In the genomic region with DNA sequence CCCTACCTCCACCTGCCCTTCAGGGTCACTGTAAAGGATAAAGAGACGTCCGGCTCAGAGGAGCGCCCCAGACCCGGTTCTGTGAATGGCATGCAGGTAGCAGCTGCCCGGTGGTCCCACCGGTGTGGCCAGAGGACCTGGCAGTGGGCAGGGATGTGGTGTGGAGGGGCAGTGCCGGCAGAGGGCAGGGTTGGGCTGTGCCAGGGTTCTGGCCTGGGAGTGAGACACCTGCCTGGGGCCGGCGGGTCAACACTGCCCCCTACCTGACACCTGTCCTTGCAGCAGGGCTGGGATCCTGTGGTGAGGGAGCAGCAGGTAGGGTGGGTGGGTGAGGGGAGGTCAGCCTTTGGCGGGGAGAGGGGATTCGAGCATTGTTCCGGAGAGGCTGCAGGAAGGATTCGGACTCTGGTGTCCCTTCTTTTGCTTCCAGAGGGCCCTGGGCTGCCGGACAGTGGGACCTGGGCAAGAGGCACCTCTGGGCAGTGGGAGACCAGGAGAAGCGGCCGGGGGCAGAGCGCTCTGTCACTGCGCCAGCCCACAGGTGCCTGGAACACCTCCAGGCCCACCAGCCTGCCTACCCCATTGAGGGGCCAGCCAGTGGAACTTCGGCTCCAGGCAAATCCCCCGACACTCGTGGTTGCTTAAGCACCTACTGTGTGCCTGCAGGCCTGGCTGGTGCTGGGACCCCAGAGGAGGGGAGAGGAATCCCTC, we compare ENCODE assay signal across 8 cellular contexts. TPM values are rescaled to one million over a fixed set of nuclear protein-coding genes. Genes with fewer than 3 reads are reported as not detected.
DNase-seq lines count a peak whose midpoint lies in the region; ATAC-seq, FAIRE-seq and TF ChIP-seq lines count a peak whose summit lies in the region.

No MANE protein-coding gene starts in this region.

- TF ChIP-seq POLR2A in H54 (IDR thresholded peaks at IDR 0.05; ENCODE audit: low read depth, low read length), result no peak
- no peak for TF ChIP-seq POLR2A in heart left ventricle (IDR thresholded peaks at IDR 0.05)

- ATAC-seq in heart left ventricle (peak; percentile 40 to 73 (median 49)), psoas muscle (peak; percentile 50 to 61 (median 55)), GM21723 (IDR thresholded peaks at IDR 0.05; ENCODE audit: unreplicated experiment) (no peak)

- peak; percentile 96 for DNase-seq in DMS53 (lab: John Stamatoyannopoulos, UW)
- DNase-seq in H54 (ENCODE audit: insufficient read length, low spot score), result peak; percentile 71
- DNase-seq in NCI-H345 treated with DMSO at 0.1 percent for 48 hours (lab: John Stamatoyannopoulos, UW; ENCODE audit: unreplicated experiment), result peak; percentile 12
- peak; percentile 78 for DNase-seq in activated effector memory CD4-positive, alpha-beta T cell treated with anti-CD3 and anti-CD28 coated beads, Interleukin-2, amount 50 U/mL, for 16 hours
- DNase-seq in heart left ventricle, result peak; percentile 43 to 81 (median 66)
- DNase-seq in psoas muscle, result peak; percentile 50 to 70
- no peak for DNase-seq in NCI-H446 (lab: John Stamatoyannopoulos, UW)

- H3K9me3 ChIP-seq in heart left ventricle (no peaks in the 10 kb centered on the region), psoas muscle (no peaks in the 10 kb centered on the region)

- peak; percentile 35 to 63 (median 43) for TF ChIP-seq CTCF in heart left ventricle (IDR thresholded peaks at IDR 0.05)
- peak; percentile 35 for TF ChIP-seq CTCF in psoas muscle (IDR thresholded peaks at IDR 0.05)

- no peak for FAIRE-seq in H54 (lab: Jason Lieb, UNC)

- H3K27me3 ChIP-seq in heart left ventricle (peaks cover 7 to 43% (median 25%) of the 10 kb centered on the region in 9 donors), psoas muscle (ENCODE audit: insufficient read depth in 3 of 3, low read length in 2 of 3) (peaks cover 0 to 56% (median 26%) of the 10 kb centered on the region in 3 donors)

- intact Hi-C loops in heart left ventricle (cut with DNase I), result no loop called here
- intact Hi-C loops in psoas muscle (cut with DNase I), result no loop called here

- H3K27ac ChIP-seq in heart left ventricle, result peak overlapping the region in 1 of 12 donors; percentile 73
- H3K27ac ChIP-seq in psoas muscle, result no peak overlapping the region

- no peaks in the 10 kb centered on the region for H3K36me3 ChIP-seq in heart left ventricle
- no peaks in the 10 kb centered on the region for H3K36me3 ChIP-seq in psoas muscle (ENCODE audit: insufficient read depth in 1 of 2, low read depth in 1 of 2)

- H3K4me3 ChIP-seq in heart left ventricle (peak overlapping the region in 10 of 12 donors; percentile 46 to 65 (median 52)), psoas muscle (peak overlapping the region; percentile 65)

- 36 to 55% (median 42%) methylated on average over 15 to 21 of the region's 21 CpGs for WGBS in heart left ventricle, 4 donors
- WGBS in psoas muscle, 3 donors, result 40 to 44% (median 40%) methylated on average over 18 to 21 of the region's 21 CpGs

- peaks cover 4 to 44% (median 17%) of the 10 kb centered on the region in 12 donors for H3K4me1 ChIP-seq in heart left ventricle
- H3K4me1 ChIP-seq in psoas muscle, result peaks cover 11% of the 10 kb centered on the region

RNA-seq across cellular contexts. Expression of gene PHLDA2, which starts 1.6 kb away (rescaled TPM):
- 1 to 10 TPM in 3 of 9 donors, under 1 TPM in 4, not detected in 2; 0.40 to 3.2 (median 0.93) TPM for total RNA-seq in heart left ventricle
- polyA plus RNA-seq in heart left ventricle, result 1 to 10 TPM; 1.5 to 9.2 TPM
- 1 to 10 TPM in 1 of 4 donors, under 1 TPM in 3; 0.49 to 1.1 (median 0.69) TPM for total RNA-seq in psoas muscle
- polyA plus RNA-seq in psoas muscle, result 1 to 10 TPM in 1 of 3 donors, under 1 TPM in 2; 0.87 to 7.3 (median 0.97) TPM

RNA-seq across cellular contexts. Expression of gene CDKN1C, which starts 45.3 kb away (rescaled TPM):
- total RNA-seq in heart left ventricle, result 10 to 100 TPM; 18.8 to 39.1 (median 33.4) TPM
- polyA plus RNA-seq in heart left ventricle, result 10 to 100 TPM; 31.4 to 42.5 TPM
- total RNA-seq in psoas muscle, result 10 to 100 TPM; 14.3 to 37.7 (median 27.9) TPM
- 10 to 100 TPM; 24.5 to 49.4 (median 30.7) TPM for polyA plus RNA-seq in psoas muscle

Comparison
In these comparisons a context has a peak if more than half of its experiments do, and no peak if none do; other contexts are left out.
1. DNase-seq: peak in DMS53 (single experiment), H54 (single experiment), NCI-H345 treated with DMSO at 0.1 percent for 48 hours (single experiment), activated effector memory CD4-positive, alpha-beta T cell treated with anti-CD3 and anti-CD28 coated beads, Interleukin-2, amount 50 U/mL, for 16 hours (single experiment), heart left ventricle (5 of 5) and psoas muscle (2 of 2); none in NCI-H446 (0 of 2).